In the genomic region with DNA sequence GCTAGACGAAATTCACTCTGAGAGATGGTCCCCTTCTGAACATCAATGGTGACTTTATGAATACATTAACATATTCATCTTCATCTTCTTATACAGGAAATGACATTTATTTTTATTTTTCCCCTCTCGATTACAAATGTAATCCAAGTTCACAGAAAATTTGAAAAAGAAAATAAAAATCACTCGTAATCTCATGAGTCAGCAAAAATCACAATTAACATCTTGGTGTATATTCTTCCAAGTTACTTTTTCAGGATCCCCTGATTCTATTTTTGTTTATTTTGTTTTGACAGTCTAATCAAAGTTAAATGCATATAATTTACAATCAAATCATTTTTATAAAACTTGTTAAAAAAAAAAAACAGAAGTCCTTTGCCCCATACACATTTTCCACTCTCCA, we compare ENCODE assay signal across 1 cellular context.
TF ChIP-seq lines count a peak whose summit lies in the region.

No MANE protein-coding gene starts in this region.

TF ChIP-seq in K562, 482 proteins besides CTCF, POLR2A, EP300 and RAD21:
- TF ChIP-seq MAFF (IDR thresholded peaks at IDR 0.05; ENCODE audit: low read length): peak; percentile 98
- peak; percentile 97 for TF ChIP-seq ZNF316 (IDR thresholded peaks at IDR 0.05)
- TF ChIP-seq ZNF124 (CRISPR knock-in tag; IDR thresholded peaks at IDR 0.05): no peak
- no peak for TF ChIP-seq GATA2 (CRISPR knock-in tag; IDR thresholded peaks at IDR 0.05)
- 0 out of 2 replicates have a peak, but pooled peaks have one; percentile 23 for TF ChIP-seq NFE2 (IDR thresholded peaks at IDR 0.05; ENCODE audit: low read depth)
- TF ChIP-seq C11orf30 (IDR thresholded peaks at IDR 0.05; ENCODE audit: low read depth): peak; percentile 93
- TF ChIP-seq, protein P1, sequence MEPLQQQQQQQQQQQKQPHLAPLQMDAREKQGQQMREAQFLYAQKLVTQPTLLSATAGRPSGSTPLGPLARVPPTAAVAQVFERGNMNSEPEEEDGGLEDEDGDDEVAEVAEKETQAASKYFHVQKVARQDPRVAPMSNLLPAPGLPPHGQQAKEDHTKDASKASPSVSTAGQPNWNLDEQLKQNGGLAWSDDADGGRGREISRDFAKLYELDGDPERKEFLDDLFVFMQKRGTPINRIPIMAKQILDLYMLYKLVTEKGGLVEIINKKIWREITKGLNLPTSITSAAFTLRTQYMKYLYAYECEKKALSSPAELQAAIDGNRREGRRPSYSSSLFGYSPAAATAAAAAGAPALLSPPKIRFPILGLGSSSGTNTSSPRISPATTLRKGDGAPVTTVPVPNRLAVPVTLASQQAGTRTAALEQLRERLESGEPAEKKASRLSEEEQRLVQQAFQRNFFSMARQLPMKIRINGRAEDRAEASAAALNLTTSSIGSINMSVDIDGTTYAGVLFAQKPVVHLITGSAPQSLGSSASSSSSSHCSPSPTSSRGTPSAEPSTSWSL (CRISPR knock-in tag; IDR thresholded peaks at IDR 0.05; ENCODE audit: borderline replicate concordance): no peak
- no peak for TF ChIP-seq PYGO2 (tag; IDR thresholded peaks at IDR 0.05)
- no peak for TF ChIP-seq ZNF23 (CRISPR knock-in tag; IDR thresholded peaks at IDR 0.05)
- TF ChIP-seq CEBPB (tag; IDR thresholded peaks at IDR 0.05): no peak
- peak; percentile 99 for TF ChIP-seq MAFK (IDR thresholded peaks at IDR 0.05; ENCODE audit: low read length)
- peak; percentile 94 for TF ChIP-seq MAFG (tag; conservative IDR thresholded peaks at IDR 0.05)
